Comparison of ENCODE assay signal across 16 cellular contexts in genomic region chr10:11509036-11509435, GRCh38.
"Had no signal": no experiment of that assay in that cellular context is flagged by ENCODE, and none has a peak within 500 bp of the region (broad histone marks: within the 10 kb centered on the region; RNA-seq: fewer than 3 reads in every experiment).

No MANE protein-coding gene starts in this region.

- ATAC-seq: pancreas; stimulated activated memory B cell treated with anti-CD40 and anti-IgM and Interleukin-4, amounts not matched to agents 10 μg/mL and 1 μg/mL and 100 μg/mL, for 72 hours had no signal

- DNase-seq: activated CD4-positive, alpha-beta T cell treated with anti-CD3 and anti-CD28 coated beads, Interleukin-2, amount 10 ng/mL, durations not matched to agents 7 days and 5 days; activated naive CD8-positive, alpha-beta T cell treated with anti-CD3 and anti-CD28 coated beads for 36 hours; aorta; caudate nucleus; colonic mucosa; esophagus squamous epithelium; hypothalamus; mesenchymal stem cell; pancreas; stimulated activated CD4-positive, alpha-beta T cell treated with anti-CD3 and anti-CD28 coated beads, Interleukin-2, amount 100 ng/mL, for 48 hours; SW 1271; tibial artery; uterus had no signal

- H3K4me3 ChIP-seq: colonic mucosa, esophagus squamous epithelium, pancreas, tibial artery, uterus had no signal

- H3K27ac Mint-ChIP-seq: activated CD4-positive, alpha-beta T cell treated with anti-CD3 and anti-CD28 coated beads, Interleukin-2, amount 10 ng/mL, durations not matched to agents 7 days and 5 days; activated naive CD8-positive, alpha-beta T cell treated with anti-CD3 and anti-CD28 coated beads for 36 hours; activated T-helper 1 cell treated with anti-CD3 and anti-CD28 coated beads, Interleukin-12 subunit alpha, Interleukin-12 subunit beta, Interleukin-2, Interleukin-4 antibody, amounts not matched to agents 30 ng/mL and 10 ng/mL and 1 ng/mL, durations not matched to agents 14 hours and 24 hours and 36 hours; stimulated activated memory B cell treated with anti-CD40 and anti-IgM and Interleukin-4, amounts not matched to agents 10 μg/mL and 1 μg/mL and 100 μg/mL, for 72 hours had no signal

- H3K4me3 Mint-ChIP-seq: activated CD4-positive, alpha-beta T cell treated with anti-CD3 and anti-CD28 coated beads, Interleukin-2, amount 10 ng/mL, durations not matched to agents 7 days and 5 days; activated naive CD8-positive, alpha-beta T cell treated with anti-CD3 and anti-CD28 coated beads for 36 hours; activated T-helper 1 cell treated with anti-CD3 and anti-CD28 coated beads, Interleukin-12 subunit alpha, Interleukin-12 subunit beta, Interleukin-2, Interleukin-4 antibody, amounts not matched to agents 30 ng/mL and 10 ng/mL and 1 ng/mL, durations not matched to agents 14 hours and 24 hours and 36 hours; neural crest cell; stimulated activated memory B cell treated with anti-CD40 and anti-IgM and Interleukin-4, amounts not matched to agents 10 μg/mL and 1 μg/mL and 100 μg/mL, for 72 hours had no signal

- H3K9me3 Mint-ChIP-seq: activated CD4-positive, alpha-beta T cell treated with anti-CD3 and anti-CD28 coated beads, Interleukin-2, amount 10 ng/mL, durations not matched to agents 7 days and 5 days; activated naive CD8-positive, alpha-beta T cell treated with anti-CD3 and anti-CD28 coated beads for 36 hours; activated T-helper 1 cell treated with anti-CD3 and anti-CD28 coated beads, Interleukin-12 subunit alpha, Interleukin-12 subunit beta, Interleukin-2, Interleukin-4 antibody, amounts not matched to agents 30 ng/mL and 10 ng/mL and 1 ng/mL, durations not matched to agents 14 hours and 24 hours and 36 hours; neural crest cell; stimulated activated memory B cell treated with anti-CD40 and anti-IgM and Interleukin-4, amounts not matched to agents 10 μg/mL and 1 μg/mL and 100 μg/mL, for 72 hours had no signal

- H3K27me3 Mint-ChIP-seq: activated naive CD8-positive, alpha-beta T cell treated with anti-CD3 and anti-CD28 coated beads for 36 hours; stimulated activated memory B cell treated with anti-CD40 and anti-IgM and Interleukin-4, amounts not matched to agents 10 μg/mL and 1 μg/mL and 100 μg/mL, for 72 hours had no signal

- H3K4me1 Mint-ChIP-seq: activated CD4-positive, alpha-beta T cell treated with anti-CD3 and anti-CD28 coated beads, Interleukin-2, amount 10 ng/mL, durations not matched to agents 7 days and 5 days had no signal
